ENCODE assay signal across 17 cellular contexts in genomic region chr6:134342211-134342610, GRCh38.
"Had no signal": no experiment of that assay in that cellular context is flagged by ENCODE, and none has a peak within 500 bp of the region (broad histone marks: within the 10 kb centered on the region; RNA-seq: fewer than 3 reads in every experiment).

No MANE protein-coding gene starts in this region.

- H3K4me2 ChIP-seq: SK-N-SH had no signal

- DNase-seq: activated B cell treated with CpG ODN at 0.5 μM for 24 hours; activated CD4-positive, alpha-beta T cell treated with anti-CD3 and anti-CD28 coated beads, Interleukin-2, amount 10 ng/mL, durations not matched to agents 24 days and 14 days; activated CD8-positive, alpha-beta memory T cell treated with anti-CD3 and anti-CD28 coated beads, Interleukin-2, amount 50 U/mL, for 4 hours; activated CD8-positive, alpha-beta T cell treated with anti-CD3 and anti-CD28 coated beads, Interleukin-2, amount 10 ng/mL, durations not matched to agents 7 days and 5 days; activated naive CD4-positive, alpha-beta T cell treated with anti-CD3 and anti-CD28 coated beads, Interleukin-2, amount 10 ng/mL, durations not matched to agents 7 days and 5 days; activated T-cell treated with anti-CD3 and anti-CD28 coated beads, Interleukin-2, amount 50 U/mL, for 4 hours; effector CD4-positive, alpha-beta T cell; hypothalamus; islet precursor cell; mammary epithelial cell; nephron progenitor cell; nucleus accumbens; posterior cingulate gyrus; SK-N-SH; stimulated activated naive CD8-positive, alpha-beta T cell treated with anti-CD3 and anti-CD28 coated beads, Interleukin-15, amount 100 ng/mL, for 72 hours had no signal

- H3K4me3 ChIP-seq: ascending aorta, breast epithelium had no signal

- H3K36me3 ChIP-seq: ascending aorta, breast epithelium had no signal

- H3K9me3 ChIP-seq: ascending aorta, breast epithelium, SK-N-SH had no signal

- H3K27me3 ChIP-seq: ascending aorta, breast epithelium had no signal

- H3K4me1 ChIP-seq: ascending aorta, breast epithelium had no signal

- ATAC-seq: activated CD8-positive, alpha-beta T cell treated with anti-CD3 and anti-CD28 coated beads, Interleukin-2, amount 10 ng/mL, durations not matched to agents 7 days and 5 days; activated T-cell treated with anti-CD3 and anti-CD28 coated beads, Interleukin-2, amount 50 U/mL, for 4 hours; stimulated activated naive CD8-positive, alpha-beta T cell treated with anti-CD3 and anti-CD28 coated beads, Interleukin-15, amount 100 ng/mL, for 72 hours had no signal

- H3K27ac ChIP-seq: ascending aorta, breast epithelium had no signal

- H3K9ac ChIP-seq: SK-N-SH had no signal
